ENCODE assay signal across 1 cellular context in the genomic region with DNA sequence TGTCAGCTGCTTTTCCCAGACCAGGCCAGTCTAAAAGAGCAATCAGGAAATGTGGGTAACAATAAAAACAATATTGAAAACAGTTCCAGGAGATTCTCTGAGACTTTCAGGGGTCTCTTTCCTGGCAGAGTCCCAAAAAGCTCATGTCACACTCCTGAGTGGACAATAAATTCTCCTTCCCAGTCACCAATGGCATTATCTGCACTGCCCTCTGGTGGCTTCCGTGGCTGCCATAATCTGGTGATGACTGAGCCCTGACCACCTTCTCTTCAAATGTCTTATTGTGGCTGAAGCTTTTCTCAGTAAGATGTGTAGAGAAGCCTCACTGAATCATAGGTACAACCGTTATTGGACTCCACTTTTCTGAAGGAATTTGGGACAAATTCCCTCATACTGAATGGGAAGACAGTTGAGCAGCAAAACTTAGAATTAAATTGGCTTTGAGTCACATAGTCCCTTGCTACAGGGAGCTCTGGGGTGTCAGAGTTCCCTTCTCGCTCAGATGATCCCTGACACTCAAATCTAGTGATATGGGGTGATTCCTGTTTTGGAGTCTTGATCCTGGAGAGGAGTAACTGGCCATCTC.
TF ChIP-seq lines count a peak whose summit lies in the region.

No MANE protein-coding gene starts in this region.

TF ChIP-seq in WTC11, 78 proteins besides CTCF, POLR2A, EP300 and RAD21 (continued from another document):
- TF ChIP-seq, protein P1, sequence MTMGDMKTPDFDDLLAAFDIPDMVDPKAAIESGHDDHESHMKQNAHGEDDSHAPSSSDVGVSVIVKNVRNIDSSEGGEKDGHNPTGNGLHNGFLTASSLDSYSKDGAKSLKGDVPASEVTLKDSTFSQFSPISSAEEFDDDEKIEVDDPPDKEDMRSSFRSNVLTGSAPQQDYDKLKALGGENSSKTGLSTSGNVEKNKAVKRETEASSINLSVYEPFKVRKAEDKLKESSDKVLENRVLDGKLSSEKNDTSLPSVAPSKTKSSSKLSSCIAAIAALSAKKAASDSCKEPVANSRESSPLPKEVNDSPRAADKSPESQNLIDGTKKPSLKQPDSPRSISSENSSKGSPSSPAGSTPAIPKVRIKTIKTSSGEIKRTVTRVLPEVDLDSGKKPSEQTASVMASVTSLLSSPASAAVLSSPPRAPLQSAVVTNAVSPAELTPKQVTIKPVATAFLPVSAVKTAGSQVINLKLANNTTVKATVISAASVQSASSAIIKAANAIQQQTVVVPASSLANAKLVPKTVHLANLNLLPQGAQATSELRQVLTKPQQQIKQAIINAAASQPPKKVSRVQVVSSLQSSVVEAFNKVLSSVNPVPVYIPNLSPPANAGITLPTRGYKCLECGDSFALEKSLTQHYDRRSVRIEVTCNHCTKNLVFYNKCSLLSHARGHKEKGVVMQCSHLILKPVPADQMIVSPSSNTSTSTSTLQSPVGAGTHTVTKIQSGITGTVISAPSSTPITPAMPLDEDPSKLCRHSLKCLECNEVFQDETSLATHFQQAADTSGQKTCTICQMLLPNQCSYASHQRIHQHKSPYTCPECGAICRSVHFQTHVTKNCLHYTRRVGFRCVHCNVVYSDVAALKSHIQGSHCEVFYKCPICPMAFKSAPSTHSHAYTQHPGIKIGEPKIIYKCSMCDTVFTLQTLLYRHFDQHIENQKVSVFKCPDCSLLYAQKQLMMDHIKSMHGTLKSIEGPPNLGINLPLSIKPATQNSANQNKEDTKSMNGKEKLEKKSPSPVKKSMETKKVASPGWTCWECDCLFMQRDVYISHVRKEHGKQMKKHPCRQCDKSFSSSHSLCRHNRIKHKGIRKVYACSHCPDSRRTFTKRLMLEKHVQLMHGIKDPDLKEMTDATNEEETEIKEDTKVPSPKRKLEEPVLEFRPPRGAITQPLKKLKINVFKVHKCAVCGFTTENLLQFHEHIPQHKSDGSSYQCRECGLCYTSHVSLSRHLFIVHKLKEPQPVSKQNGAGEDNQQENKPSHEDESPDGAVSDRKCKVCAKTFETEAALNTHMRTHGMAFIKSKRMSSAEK (CRISPR knock-in tag; IDR thresholded peaks at IDR 0.05; ENCODE audit: borderline replicate concordance): no peak
- TF ChIP-seq ZNF219 (CRISPR knock-in tag; IDR thresholded peaks at IDR 0.05; ENCODE audit: borderline replicate concordance): no peak
- no peak for TF ChIP-seq RELA (CRISPR knock-in tag; IDR thresholded peaks at IDR 0.05; ENCODE audit: borderline replicate concordance)
- no peak for TF ChIP-seq GABPB1 (CRISPR knock-in tag; IDR thresholded peaks at IDR 0.05)
